In the genomic region with DNA sequence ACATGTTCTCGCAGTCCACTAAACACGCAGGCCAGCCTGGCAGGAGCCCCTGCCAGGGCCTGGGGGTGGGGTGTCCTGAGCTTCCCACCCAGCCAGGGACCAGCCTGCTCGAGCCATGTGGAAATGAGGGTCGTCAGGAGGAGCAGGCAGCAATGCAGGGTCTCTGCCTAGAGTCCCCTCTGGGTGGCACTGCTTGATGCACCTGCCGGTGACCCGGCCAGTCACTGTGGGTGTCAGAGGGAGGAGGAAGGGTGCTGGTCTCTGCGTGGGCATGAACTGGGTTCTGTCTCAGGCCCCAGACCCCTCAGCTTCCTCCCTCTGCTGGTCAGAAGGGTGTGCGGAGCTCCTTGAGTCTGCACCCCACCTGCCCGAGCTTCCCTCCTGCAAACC, we compare ENCODE assay signal across 1 cellular context.
TF ChIP-seq lines count a peak whose summit lies in the region.

No MANE protein-coding gene starts in this region.

TF ChIP-seq in IMR-90, 13 proteins besides CTCF, POLR2A, EP300 and RAD21 (continued from another document):
- TF ChIP-seq USF2 (IDR thresholded peaks at IDR 0.05; ENCODE audit: low read depth, low read length) (no peak), MAZ (IDR thresholded peaks at IDR 0.05; ENCODE audit: borderline replicate concordance, low read depth, low read length) (no peak), SMC3 (IDR thresholded peaks at IDR 0.05; ENCODE audit: low read depth, low read length) (no peak), NFE2L2 (IDR thresholded peaks at IDR 0.05; ENCODE audit: low read depth, low read length) (no peak), CEBPB (IDR thresholded peaks at IDR 0.05; ENCODE audit: low read depth, low read length) (no peak), CHD1 (IDR thresholded peaks at IDR 0.05; ENCODE audit: low read depth, low read length) (no peak)
- TF ChIP-seq, protein P1, sequence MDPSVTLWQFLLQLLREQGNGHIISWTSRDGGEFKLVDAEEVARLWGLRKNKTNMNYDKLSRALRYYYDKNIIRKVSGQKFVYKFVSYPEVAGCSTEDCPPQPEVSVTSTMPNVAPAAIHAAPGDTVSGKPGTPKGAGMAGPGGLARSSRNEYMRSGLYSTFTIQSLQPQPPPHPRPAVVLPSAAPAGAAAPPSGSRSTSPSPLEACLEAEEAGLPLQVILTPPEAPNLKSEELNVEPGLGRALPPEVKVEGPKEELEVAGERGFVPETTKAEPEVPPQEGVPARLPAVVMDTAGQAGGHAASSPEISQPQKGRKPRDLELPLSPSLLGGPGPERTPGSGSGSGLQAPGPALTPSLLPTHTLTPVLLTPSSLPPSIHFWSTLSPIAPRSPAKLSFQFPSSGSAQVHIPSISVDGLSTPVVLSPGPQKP (IDR thresholded peaks at IDR 0.05; ENCODE audit: borderline replicate concordance, low read depth, low read length) = no peak
